ENCODE assay signal across 8 cellular contexts in genomic region chr17:58335779-58336455, GRCh38. TPM values are rescaled to one million over a fixed set of nuclear protein-coding genes. Genes with fewer than 3 reads are reported as not detected.
DNase-seq lines count a peak whose midpoint lies in the region; ATAC-seq and TF ChIP-seq lines count a peak whose summit lies in the region.

No MANE protein-coding gene starts in this region.

- H3K27ac Mint-ChIP-seq in MCF 10A (ENCODE audit: low read depth, unreplicated experiment) (no peak overlapping the region), T-helper 17 cell (peak overlapping the region; percentile 100)

- in situ Hi-C loops in T47D (cut with HindIII; ENCODE audit: low pct_unique_long_range_greater_than_20kb, low sequenced_read_pairs): no loop called here

- no peaks in the 10 kb centered on the region for H3K36me3 Mint-ChIP-seq in MCF 10A (ENCODE audit: insufficient read depth, unreplicated experiment)
- H3K36me3 Mint-ChIP-seq in T-helper 17 cell (ENCODE audit: low read depth): peaks cover 17% of the 10 kb centered on the region

- CTCF ChIA-PET in MCF 10A (lab: Yijun Ruan, JAX): interaction anchor here (2.6 kb wide), 1 partner anchor 19 kb away, joined by 11 read pairs; no protein-coding TSS in a partner anchor

- H3K27me3 Mint-ChIP-seq in MCF 10A (ENCODE audit: insufficient read depth, unreplicated experiment) (no peaks in the 10 kb centered on the region), T-helper 17 cell (no peaks in the 10 kb centered on the region)

- TF ChIP-seq CTCF in MCF 10A (IDR thresholded peaks at IDR 0.05; ENCODE audit: unreplicated experiment): no peak

- H3K9me3 Mint-ChIP-seq in MCF 10A (ENCODE audit: unreplicated experiment): no peaks in the 10 kb centered on the region

- ATAC-seq in T-helper 17 cell (peak; percentile 53), GM21619 (IDR thresholded peaks at IDR 0.05; ENCODE audit: unreplicated experiment) (no peak)

- BruUV-seq in MCF 10A (replicated peaks; lab: Mats Ljungman, UMichigan): no TSS peak

- H3K4me1 Mint-ChIP-seq in MCF 10A (ENCODE audit: insufficient read depth, unreplicated experiment) (no peaks in the 10 kb centered on the region), T-helper 17 cell (peaks cover 78% of the 10 kb centered on the region)

- intact Hi-C loops in MCF 10A (cut with micrococcal nuclease): no loop called here

- H3K4me3 Mint-ChIP-seq in MCF 10A (ENCODE audit: unreplicated experiment): no peak overlapping the region
- H3K4me3 Mint-ChIP-seq in T-helper 17 cell: peak overlapping the region; percentile 100

- H3K9me3 ChIP-seq in T-helper 17 cell (ENCODE audit: control insufficient read depth, low read length, poor library complexity, severe bottlenecking): no peaks in the 10 kb centered on the region

- DNase-seq in T47D (ENCODE audit: low read depth in 1 of 2, low spot score in 1 of 2) (peak; percentile 58 to 61), MCF 10A (ENCODE audit: unreplicated experiment) (no peak), T-helper 17 cell (peak in 2 of 3 donors; percentile 45 to 53), renal cortical epithelial cell (ENCODE audit: low read depth) (peak; percentile 7), GM19240 (ENCODE audit: insufficient read length, low spot score) (no peak), NCI-H748 (lab: John Stamatoyannopoulos, UW; ENCODE audit: unreplicated experiment) (no peak)

- POLR2A ChIA-PET in MCF 10A (lab: Yijun Ruan, JAX): interaction anchor here (2.7 kb wide), 1 partner anchor 16 kb away, joined by 17 read pairs; the partner anchor contains the start of gene SUPT4H1

- peak overlapping the region; percentile 29 for H3K27ac ChIP-seq in cingulate gyrus (ENCODE audit: low read depth, low read length)

RNA-seq across cellular contexts. Expression of gene TSPOAP1, which starts 7.3 kb away (rescaled TPM):
- not detected in 2 replicates for total RNA-seq in MCF 10A (2022)
- 10 to 100 TPM; 30.5 to 32.8 TPM for total RNA-seq in T-helper 17 cell
- total RNA-seq in renal cortical epithelial cell: 0.17 and 6.1 TPM in 2 replicates

RNA-seq across cellular contexts. Expression of gene SUPT4H1, which starts 16.1 kb away (rescaled TPM):
- total RNA-seq in MCF 10A (2022): 63.4 and 90.8 TPM in 2 replicates
- total RNA-seq in T-helper 17 cell: 10 to 100 TPM; 41.3 to 50.6 TPM
- total RNA-seq in renal cortical epithelial cell: 53.8 and 85.3 TPM in 2 replicates

RNA-seq across cellular contexts. Expression of gene MPO, which starts 55.2 kb away (rescaled TPM):
- 0.19 TPM in 1 of 2 replicates, not detected in the other for total RNA-seq in MCF 10A (2022)
- under 1 TPM in 1 of 2 donors, not detected in 1; 0.07 TPM for total RNA-seq in T-helper 17 cell
- total RNA-seq in renal cortical epithelial cell: 0.17 TPM in 1 of 2 replicates, not detected in the other

Comparison
In these comparisons a context has a peak if more than half of its experiments do, and no peak if none do; other contexts are left out.
1. DNase-seq: peak in T47D (2 of 2), T-helper 17 cell (2 of 3) and renal cortical epithelial cell (single experiment); none in MCF 10A (single experiment), GM19240 (single experiment) and NCI-H748 (single experiment).